Comparison of ENCODE assay signal across 8 cellular contexts in genomic region chr2:119823734-119824334, GRCh38.
A peak's percentile ranks its signal among the peaks of the same experiment; 100 is the strongest.
DNase-seq lines count a peak whose midpoint lies in the region; TF ChIP-seq lines count a peak whose summit lies in the region.

No MANE protein-coding gene starts in this region.

- no peak overlapping the region for H2BK12ac ChIP-seq in H9 (ENCODE audit: insufficient read length, low read depth, low read length)

- H3K36me3 Mint-ChIP-seq in H9 (ENCODE audit: insufficient read depth in 1 of 3, low read depth in 3 of 3): peaks cover 8 to 28% (median 24%) of the 10 kb centered on the region in 3 experiments; a peak in 6 of 7 replicates

- no peaks in the 10 kb centered on the region for H3K9me3 ChIP-seq in H9 (ENCODE audit: control insufficient read depth, low read depth, low read length)
- no peaks in the 10 kb centered on the region for H3K9me3 ChIP-seq in SK-N-MC (ENCODE audit: low read depth, low read length)

- H2AFZ ChIP-seq in H9 (ENCODE audit: low read length): no peak overlapping the region

- H3K56ac ChIP-seq in H9 (ENCODE audit: insufficient read length, low read depth, low read length): no peak overlapping the region
- no peak overlapping the region for H3K56ac ChIP-seq in mesendoderm (ENCODE audit: low read length)

- no peak for TF ChIP-seq POLR2A in lower leg skin (IDR thresholded peaks at IDR 0.05)

- H3K14ac ChIP-seq in H9 (ENCODE audit: insufficient read depth, low read length): no peak overlapping the region

- peaks cover 15% of the 10 kb centered on the region in 2 experiments for H3K4me1 Mint-ChIP-seq in H9

- H3K9me3 Mint-ChIP-seq in H9: no peaks in the 10 kb centered on the region

- no peaks in the 10 kb centered on the region for H3K23me2 ChIP-seq in H9 (ENCODE audit: insufficient read length, low read depth, low read length, poor library complexity, severe bottlenecking)

- H3K18ac ChIP-seq in H9 (ENCODE audit: insufficient read length, low read depth, low read length) (no peak overlapping the region), mesendoderm (ENCODE audit: low read length) (no peak overlapping the region)

- H2BK15ac ChIP-seq in H9 (ENCODE audit: low read depth, low read length) (no peak overlapping the region), mesendoderm (replicated peaks; ENCODE audit: low read depth) (no peak overlapping the region)

- DNase-seq in D341Med (ENCODE audit: low spot score) (peak; percentile 44), H9 (no peak), SK-N-MC (ENCODE audit: low read depth, low spot score) (peak; percentile 67), dedifferentiated amniotic fluid mesenchymal stem cell (ENCODE audit: extremely low spot score) (peak; percentile 45), mesendoderm (peak; percentile 63), DMS153 (lab: John Stamatoyannopoulos, UW) (no peak), NCI-H1436 treated with DMSO at 0.1 percent for 48 hours (lab: John Stamatoyannopoulos, UW) (no peak), lower leg skin (ENCODE audit: low spot score in 2 of 2) (no peak)

- H3K27me3 ChIP-seq in H9 (ENCODE audit: insufficient read depth, low read length) (no peaks in the 10 kb centered on the region), mesendoderm (ENCODE audit: insufficient read depth, low read length, poor library complexity) (no peaks in the 10 kb centered on the region)

- no CpG with 5 or more reads among the region's 7 CpGs for WGBS in H9 (ENCODE audit: extremely low coverage, insufficient read length, low lambda C conversion rate)
- no CpG with 5 or more reads among the region's 7 CpGs for WGBS in mesendoderm (ENCODE audit: extremely low coverage, insufficient coverage, low lambda C conversion rate)
- 59 to 60% methylated on average over 7 of the region's 7 CpGs for WGBS in lower leg skin, 2 donors

- H2AK5ac ChIP-seq in H9 (ENCODE audit: insufficient read length, low read length) (no peak overlapping the region), mesendoderm (ENCODE audit: low read length) (no peak overlapping the region)

- no peak overlapping the region for H2BK120ac ChIP-seq in H9 (ENCODE audit: low read depth, low read length, poor library complexity, severe bottlenecking)
- H2BK120ac ChIP-seq in mesendoderm (ENCODE audit: low read depth, low read length): no peak overlapping the region

- H3K9ac ChIP-seq in H9 (ENCODE audit: extremely low read depth, insufficient read length, low read length): no peak overlapping the region
- H3K9ac ChIP-seq in SK-N-MC (ENCODE audit: insufficient read length): no peak overlapping the region
- H3K9ac ChIP-seq in mesendoderm (ENCODE audit: low read length): no peak overlapping the region

- H4K91ac ChIP-seq in H9 (ENCODE audit: insufficient read length, low read depth, low read length): no peak overlapping the region

- H4K20me1 ChIP-seq in H9 (ENCODE audit: control insufficient read depth, insufficient read depth, insufficient read length): no peaks in the 10 kb centered on the region

- H3K27ac Mint-ChIP-seq in H9: peak overlapping the region in 1 of 3 experiments; percentile 89; a peak in 3 of 7 replicates

- H3K27ac ChIP-seq in H9 (ENCODE audit: insufficient read length, low read depth, low read length): no peak overlapping the region
- H3K27ac ChIP-seq in SK-N-MC: no peak overlapping the region
- no peak overlapping the region for H3K27ac ChIP-seq in mesendoderm (ENCODE audit: low read depth, low read length)

- H3K4ac ChIP-seq in H9 (ENCODE audit: low read depth, low read length) (no peak overlapping the region), mesendoderm (ENCODE audit: low read depth, low read length) (no peak overlapping the region)

- no peak overlapping the region for H3T11ph ChIP-seq in H9 (ENCODE audit: low read length)

- H3K79me1 ChIP-seq in H9 (ENCODE audit: insufficient read depth, low read depth, low read length, poor library complexity, severe bottlenecking) (peaks cover 2% of the 10 kb centered on the region), mesendoderm (ENCODE audit: low read length) (peaks cover 3% of the 10 kb centered on the region)

- H2BK20ac ChIP-seq in H9 (ENCODE audit: low read depth, low read length, poor library complexity, severe bottlenecking): no peak overlapping the region

- no peak overlapping the region for H2BK5ac ChIP-seq in H9 (ENCODE audit: insufficient read length, low read length)
- no peak overlapping the region for H2BK5ac ChIP-seq in mesendoderm (ENCODE audit: low read length)

- peak; percentile 69 for TF ChIP-seq CTCF in H9 (conservative IDR thresholded peaks at IDR 0.05)
- no peak for TF ChIP-seq CTCF in lower leg skin (IDR thresholded peaks at IDR 0.05)

- H3K4me3 ChIP-seq in SK-N-MC (peak overlapping the region; percentile 45; the same call in 1 of the 2 replicates), mesendoderm (ENCODE audit: low read length) (no peak overlapping the region), lower leg skin (ENCODE audit: low read depth, poor library complexity, severe bottlenecking) (no peak overlapping the region)

- H4K5ac ChIP-seq in H9 (ENCODE audit: insufficient read length, low read depth, low read length): no peak overlapping the region
- H4K5ac ChIP-seq in mesendoderm (ENCODE audit: low read length): no peak overlapping the region

- H3K4me2 ChIP-seq in H9 (ENCODE audit: insufficient read depth, insufficient read length, low read length): no peak overlapping the region
- H3K4me2 ChIP-seq in mesendoderm (ENCODE audit: low read length): no peak overlapping the region

- H3K79me2 ChIP-seq in H9 (ENCODE audit: insufficient read depth, low read length) (peaks cover 3% of the 10 kb centered on the region; the same call in 1 of the 2 replicates), mesendoderm (ENCODE audit: control insufficient read depth, insufficient read depth, low read length) (peaks cover 9% of the 10 kb centered on the region)

- H3K4me1 ChIP-seq in H9 (ENCODE audit: insufficient read depth, low read length) (no peaks in the 10 kb centered on the region), mesendoderm (ENCODE audit: control insufficient read depth, low read depth, low read length) (no peaks in the 10 kb centered on the region)

- H3K23ac ChIP-seq in H9 (ENCODE audit: insufficient read length, low read depth, low read length): no peak overlapping the region
- H3K23ac ChIP-seq in mesendoderm (ENCODE audit: low read length): no peak overlapping the region

- H3K27me3 Mint-ChIP-seq in H9 (ENCODE audit: low read depth): no peaks in the 10 kb centered on the region

- H3K36me3 ChIP-seq in SK-N-MC (ENCODE audit: insufficient read depth, low read length): no peaks in the 10 kb centered on the region
- H3K36me3 ChIP-seq in mesendoderm (ENCODE audit: control insufficient read depth, insufficient read depth, low read length): no peaks in the 10 kb centered on the region

- no peak overlapping the region for H4K8ac ChIP-seq in H9 (replicated peaks; ENCODE audit: insufficient read length, low read depth, low read length)
- no peak overlapping the region for H4K8ac ChIP-seq in mesendoderm (ENCODE audit: low read depth, low read length)

- intact Hi-C loops in lower leg skin (cut with DNase I; ENCODE audit: low total_unique reads): no loop called here

- H3K4me3 Mint-ChIP-seq in H9: no peak overlapping the region

Comparison
In these comparisons a context has a peak if more than half of its experiments do, and no peak if none do; other contexts are left out.
1. DNase-seq: peak in D341Med (single experiment), SK-N-MC (single experiment), dedifferentiated amniotic fluid mesenchymal stem cell (single experiment) and mesendoderm (single experiment); none in H9 (single experiment), DMS153 (single experiment), NCI-H1436 treated with DMSO at 0.1 percent for 48 hours (single experiment) and lower leg skin (0 of 2).